8 cellular contexts compared by ENCODE assay signal in genomic region chr2:213065583-213066444, GRCh38.
DNase-seq lines count a peak whose midpoint lies in the region; ATAC-seq and TF ChIP-seq lines count a peak whose summit lies in the region.

No MANE protein-coding gene starts in this region.

- H3K27ac ChIP-seq in coronary artery = no peak overlapping the region

- peaks cover 13% of the 10 kb centered on the region for H3K4me1 Mint-ChIP-seq in Calu3 (ENCODE audit: low read depth, unreplicated experiment)
- H3K4me1 Mint-ChIP-seq in naive thymus-derived CD8-positive, alpha-beta T cell = peaks cover 4 to 63% (median 38%) of the 10 kb centered on the region in 4 donors

- no peaks in the 10 kb centered on the region for H3K9me3 Mint-ChIP-seq in Calu3 (ENCODE audit: low read depth, unreplicated experiment)
- no peaks in the 10 kb centered on the region for H3K9me3 Mint-ChIP-seq in naive thymus-derived CD8-positive, alpha-beta T cell

- CTCF ChIA-PET in Calu3 (lab: Charles Lee) = interaction anchor here (0.5 kb wide), 1 partner anchor 869 kb away, joined by 7 read pairs; no protein-coding TSS in a partner anchor

- peak overlapping the region; percentile 41 for H3K4me3 Mint-ChIP-seq in Calu3 (ENCODE audit: low read depth, unreplicated experiment)
- peak overlapping the region; percentile 67 to 88 (median 77) for H3K4me3 Mint-ChIP-seq in naive thymus-derived CD8-positive, alpha-beta T cell

- no peak for TF ChIP-seq CTCF in Calu3 (IDR thresholded peaks at IDR 0.05; ENCODE audit: unreplicated experiment)
- TF ChIP-seq CTCF in coronary artery (IDR thresholded peaks at IDR 0.05) = no peak

- peak overlapping the region; percentile 36 for H3K4me3 ChIP-seq in coronary artery

- DNase-seq in Calu3 = peak; percentile 7
- DNase-seq in NCI-H2227 treated with DMSO at 0.1 percent for 48 hours (lab: John Stamatoyannopoulos, UW) = peak; percentile 34
- no peak for DNase-seq in coronary artery (ENCODE audit: low spot score)
- DNase-seq in naive thymus-derived CD8-positive, alpha-beta T cell = peak in 4 of 10 donors; percentile 5 to 25 (median 22)
- no peak for DNase-seq in NCI-H345 (lab: John Stamatoyannopoulos, UW)

- POLR2A ChIA-PET in naive thymus-derived CD8-positive, alpha-beta T cell (lab: Charles Lee) = no interaction called here

- H3K36me3 Mint-ChIP-seq in Calu3 (ENCODE audit: insufficient read depth, unreplicated experiment) = no peaks in the 10 kb centered on the region
- no peaks in the 10 kb centered on the region for H3K36me3 Mint-ChIP-seq in naive thymus-derived CD8-positive, alpha-beta T cell

- peak overlapping the region; percentile 40 for H3K27ac Mint-ChIP-seq in Calu3 (ENCODE audit: unreplicated experiment)
- H3K27ac Mint-ChIP-seq in naive thymus-derived CD8-positive, alpha-beta T cell = peak overlapping the region; percentile 14 to 81 (median 50)

- no TSS peak for BruUV-seq in Calu3 (replicated peaks; lab: Mats Ljungman, UMichigan)

- H3K27me3 Mint-ChIP-seq in Calu3 (ENCODE audit: unreplicated experiment) = no peaks in the 10 kb centered on the region
- H3K27me3 Mint-ChIP-seq in naive thymus-derived CD8-positive, alpha-beta T cell = peaks cover 0 to 2% (median 0%) of the 10 kb centered on the region in 5 donors

- intact Hi-C loops in Calu3 (cut with micrococcal nuclease; ENCODE audit: unreplicated experiment) = no loop called here

- ATAC-seq in GM21360 (IDR thresholded peaks at IDR 0.05; ENCODE audit: unreplicated experiment) (peak; percentile 60), HG02970 (IDR thresholded peaks at IDR 0.05; ENCODE audit: low FRiP score, unreplicated experiment) (no peak), GM18907 (IDR thresholded peaks at IDR 0.05; ENCODE audit: unreplicated experiment) (no peak)
- peak; percentile 83 to 84 for ATAC-seq in naive thymus-derived CD8-positive, alpha-beta T cell

Comparison
In these comparisons a context has a peak if more than half of its experiments do, and no peak if none do; other contexts are left out.
1. DNase-seq: peak in Calu3 (single experiment) and NCI-H2227 treated with DMSO at 0.1 percent for 48 hours (single experiment); none in coronary artery (single experiment) and NCI-H345 (single experiment).
2. ATAC-seq: peak in GM21360 (single experiment) and naive thymus-derived CD8-positive, alpha-beta T cell (2 of 2); none in HG02970 (single experiment) and GM18907 (single experiment).